Comparison of ENCODE assay signal across 20 cellular contexts in genomic region chr5:54109931-54110330, GRCh38.
DNase-seq lines count a peak whose midpoint lies in the region; FAIRE-seq and TF ChIP-seq lines count a peak whose summit lies in the region.
"Had no signal": no experiment of that assay in that cellular context is flagged by ENCODE, and none has a peak within 500 bp of the region (broad histone marks: within the 10 kb centered on the region; RNA-seq: fewer than 3 reads in every experiment).

No MANE protein-coding gene starts in this region.

- peaks cover 13% of the 10 kb centered on the region for H3K4me1 ChIP-seq in keratinocyte (ENCODE audit: control insufficient read depth, extremely low read depth, insufficient read depth, low read length)

- no peaks in the 10 kb centered on the region for H4K20me1 ChIP-seq in keratinocyte (ENCODE audit: control insufficient read depth, extremely low read depth, insufficient read depth, low read length)

- no peaks in the 10 kb centered on the region for H3K79me2 ChIP-seq in keratinocyte (ENCODE audit: control insufficient read depth, insufficient read depth, low read length)

- TF ChIP-seq CTCF in keratinocyte (optimal IDR thresholded peaks at IDR 0.05 in 1 of 3, IDR thresholded peaks at IDR 0.05 in 1 of 3, conservative IDR thresholded peaks at IDR 0.05 in 1 of 3; ENCODE audit: extremely low read depth in 1 of 3, insufficient read depth in 2 of 3, low read length in 3 of 3), result no peak

- peak overlapping the region; percentile 44 for H3K4me2 ChIP-seq in keratinocyte (ENCODE audit: control insufficient read depth, extremely low read depth, insufficient read depth, low read depth, low read length)
- H3K4me2 ChIP-seq: PC-9 had no signal

- H3K27ac ChIP-seq in epithelial cell of prostate (no peak overlapping the region), keratinocyte (ENCODE audit: control insufficient read depth, insufficient read depth, low read length) (peak overlapping the region; percentile 33)
- H3K27ac ChIP-seq: C4-2B, PC-9 had no signal

- FAIRE-seq in keratinocyte (lab: Jason Lieb, UNC), result peak; percentile 36
- FAIRE-seq: GM12892, H54 had no signal

- H3K36me3 ChIP-seq in keratinocyte (ENCODE audit: control insufficient read depth in 2 of 2, extremely low read depth in 1 of 2, insufficient read depth in 2 of 2, low read length in 2 of 2), result peaks cover 0 to 1% of the 10 kb centered on the region in 2 experiments
- H3K36me3 ChIP-seq: MG63 had no signal

- peak overlapping the region; percentile 36 for H2AFZ ChIP-seq in keratinocyte (ENCODE audit: control insufficient read depth, low read length)
- H2AFZ ChIP-seq: PC-9 had no signal

- dilution Hi-C loops in keratinocyte (cut with MboI; ENCODE audit: extremely low pct_ligation_motif_present, low sequenced_read_pairs), result no loop called here

- H3K27me3 ChIP-seq in keratinocyte (ENCODE audit: control insufficient read depth, extremely low read depth, insufficient read depth, low read length), result no peaks in the 10 kb centered on the region
- H3K27me3 ChIP-seq: MG63 had no signal

- H3K9me1 ChIP-seq in keratinocyte (ENCODE audit: control insufficient read depth, extremely low read depth, insufficient read depth, low read length), result no peaks in the 10 kb centered on the region

- H3K9ac ChIP-seq in keratinocyte (ENCODE audit: control insufficient read depth, extremely low read depth, insufficient read depth, low read length), result no peak overlapping the region

- DNase-seq in NAMALWA (ENCODE audit: low spot score) (peak; percentile 20), OCI-M1 (lab: John Stamatoyannopoulos, UW) (peak; percentile 14), epithelial cell of prostate (ENCODE audit: low read depth, low spot score) (peak; percentile 26), keratinocyte (ENCODE audit: low read depth, low spot score) (no peak), SHP77 treated with DMSO at 0.1 percent for 48 hours (lab: John Stamatoyannopoulos, UW) (no peak)
- no peak for DNase-seq in activated CD4-positive, CD25-positive, alpha-beta regulatory T cell (lab: John Stamatoyannopoulos, UW)
- DNase-seq in stimulated activated CD4-positive, alpha-beta T cell treated with anti-CD3 and anti-CD28 coated beads, Interleukin-4, amount 100 ng/mL, for 24 hours, result no peak
- DNase-seq: CD8-positive, alpha-beta T cell; DMS79 treated with DMSO at 0.1 percent for 48 hours; KBM-7; MG63; NCI-H1694 treated with DMSO at 0.1 percent for 48 hours; NCI-H2081; NCI-H2227 treated with DMSO at 0.1 percent for 48 hours; PC-9; Right ventricle myocardium superior; T-cell had no signal

- no peaks in the 10 kb centered on the region for H3K9me3 ChIP-seq in keratinocyte (ENCODE audit: control insufficient read depth, low read depth, low read length)
- H3K9me3 ChIP-seq: MG63 had no signal

- peak overlapping the region in 1 of 3 experiments; percentile 23 for H3K4me3 ChIP-seq in keratinocyte (ENCODE audit: control insufficient read depth in 2 of 3, extremely low read depth in 1 of 3, insufficient read depth in 2 of 3, low read depth in 1 of 3, low read length in 3 of 3)
- H3K4me3 ChIP-seq: MG63, PC-9 had no signal

Comparison
In these comparisons a context has a peak if more than half of its experiments do, and no peak if none do; other contexts are left out.
1. DNase-seq: peak in NAMALWA (single experiment), OCI-M1 (single experiment) and epithelial cell of prostate (single experiment); none in keratinocyte (single experiment), activated CD4-positive, CD25-positive, alpha-beta regulatory T cell (0 of 4), stimulated activated CD4-positive, alpha-beta T cell treated with anti-CD3 and anti-CD28 coated beads, Interleukin-4, amount 100 ng/mL, for 24 hours (single experiment) and SHP77 treated with DMSO at 0.1 percent for 48 hours (single experiment).